ENCODE assay signal across 15 cellular contexts in genomic region chr12:23197266-23197665, GRCh38.
DNase-seq lines count a peak whose midpoint lies in the region; ATAC-seq and TF ChIP-seq lines count a peak whose summit lies in the region.
"Had no signal": no experiment of that assay in that cellular context is flagged by ENCODE, and none has a peak within 500 bp of the region (broad histone marks: within the 10 kb centered on the region; RNA-seq: fewer than 3 reads in every experiment).

No MANE protein-coding gene starts in this region.

- DNase-seq in H4 (ENCODE audit: low spot score) = peak; percentile 7
- DNase-seq in chondrocyte (ENCODE audit: low spot score) = no peak
- DNase-seq in fibroblast of the aortic adventitia (ENCODE audit: low read depth) = peak; percentile 54
- no peak for DNase-seq in tibial artery
- no peak for DNase-seq in SK-N-SH
- DNase-seq in right cardiac atrium = no peak
- DNase-seq: CD4-positive, CD25-positive, alpha-beta regulatory T cell; DMS53; KBM-7; MG63; NCI-H1092 treated with DMSO at 0.1 percent for 48 hours; NCI-H187; NCI-H446; NCI-H748 treated with DMSO at 0.1 percent for 48 hours had no signal

- TF ChIP-seq EP300 in SK-N-SH (IDR thresholded peaks at IDR 0.05; ENCODE audit: borderline replicate concordance in 1 of 2, low read depth in 1 of 2, low read length in 1 of 2) = no peak

- no peak overlapping the region for H3K4me2 ChIP-seq in SK-N-SH

- H3K4me1 Mint-ChIP-seq in chondrocyte (ENCODE audit: low read depth) = peaks cover 17% of the 10 kb centered on the region
- H3K4me1 Mint-ChIP-seq: CD4-positive, CD25-positive, alpha-beta regulatory T cell had no signal

- peaks cover 13% of the 10 kb centered on the region for H3K9me3 Mint-ChIP-seq in chondrocyte (ENCODE audit: low read depth)

- no peak overlapping the region for H3K4me3 ChIP-seq in fibroblast of the aortic adventitia (ENCODE audit: low read depth, low read length)
- peak overlapping the region; percentile 21 to 22 for H3K4me3 ChIP-seq in tibial artery
- no peak overlapping the region for H3K4me3 ChIP-seq in SK-N-SH (ENCODE audit: low read depth in 2 of 2, low read length in 1 of 2)
- H3K4me3 ChIP-seq in right cardiac atrium (ENCODE audit: low read length) = no peak overlapping the region
- H3K4me3 ChIP-seq: MG63 had no signal

- H3K27me3 ChIP-seq in tibial artery (no peaks in the 10 kb centered on the region), SK-N-SH (ENCODE audit: insufficient read depth) (no peaks in the 10 kb centered on the region), right cardiac atrium (ENCODE audit: control insufficient read depth, insufficient read depth) (no peaks in the 10 kb centered on the region)
- H3K27me3 ChIP-seq: MG63 had no signal

- H3K79me2 ChIP-seq in SK-N-SH (ENCODE audit: insufficient read depth) = no peaks in the 10 kb centered on the region

- no peaks in the 10 kb centered on the region for H3K36me3 Mint-ChIP-seq in chondrocyte (ENCODE audit: low read depth)
- H3K36me3 Mint-ChIP-seq: CD4-positive, CD25-positive, alpha-beta regulatory T cell had no signal

- H3K27ac Mint-ChIP-seq in chondrocyte (ENCODE audit: unreplicated experiment) = peak overlapping the region; percentile 52
- H3K27ac Mint-ChIP-seq: CD4-positive, CD25-positive, alpha-beta regulatory T cell had no signal

- intact Hi-C loops in tibial artery (cut with DNase I; ENCODE audit: low total_unique reads) (no loop called here), right cardiac atrium (cut with DNase I) (no loop called here)

- H3K4me1 ChIP-seq in tibial artery (peaks cover 0 to 25% (median 6%) of the 10 kb centered on the region in 4 donors), SK-N-SH (ENCODE audit: control insufficient read depth in 1 of 2, insufficient read depth in 2 of 2, low read depth in 1 of 2, low read length in 1 of 2) (no peaks in the 10 kb centered on the region; a peak in 1 of 4 replicates), right cardiac atrium (ENCODE audit: control insufficient read depth, insufficient read depth, low read length) (no peaks in the 10 kb centered on the region)

- H4K20me1 ChIP-seq in SK-N-SH (ENCODE audit: insufficient read depth) = no peaks in the 10 kb centered on the region

- no peak for TF ChIP-seq CTCF in chondrocyte (IDR thresholded peaks at IDR 0.05)
- TF ChIP-seq CTCF in fibroblast of the aortic adventitia (IDR thresholded peaks at IDR 0.05; ENCODE audit: insufficient read depth, low read length) = no peak
- no peak for TF ChIP-seq CTCF in tibial artery (IDR thresholded peaks at IDR 0.05)
- no peak for TF ChIP-seq CTCF in SK-N-SH (IDR thresholded peaks at IDR 0.05)

- peak overlapping the region; percentile 46 to 71 for H3K27ac ChIP-seq in tibial artery
- H3K27ac ChIP-seq in SK-N-SH (ENCODE audit: low read depth in 2 of 2, low read length in 1 of 2) = no peak overlapping the region
- H3K27ac ChIP-seq in right cardiac atrium (ENCODE audit: low read length) = no peak overlapping the region

- H3K4me3 Mint-ChIP-seq in chondrocyte (ENCODE audit: unreplicated experiment) = peak overlapping the region; percentile 36
- H3K4me3 Mint-ChIP-seq: CD4-positive, CD25-positive, alpha-beta regulatory T cell had no signal

- H3K36me3 ChIP-seq in tibial artery (no peaks in the 10 kb centered on the region), SK-N-SH (replicated peaks in 1 of 2; ENCODE audit: control insufficient read depth in 1 of 2, insufficient read depth in 2 of 2, low read length in 1 of 2) (no peaks in the 10 kb centered on the region)
- H3K36me3 ChIP-seq: MG63 had no signal

- TF ChIP-seq RAD21 in SK-N-SH (IDR thresholded peaks at IDR 0.05; ENCODE audit: low read length) = no peak

- H3K9me3 ChIP-seq in tibial artery = peaks cover 0 to 8% (median 0%) of the 10 kb centered on the region in 3 donors
- no peaks in the 10 kb centered on the region for H3K9me3 ChIP-seq in SK-N-SH
- no peaks in the 10 kb centered on the region for H3K9me3 ChIP-seq in right cardiac atrium (ENCODE audit: control insufficient read depth, low read length)
- H3K9me3 ChIP-seq: MG63 had no signal

- no peaks in the 10 kb centered on the region for H3K27me3 Mint-ChIP-seq in chondrocyte (ENCODE audit: low read depth)
- H3K27me3 Mint-ChIP-seq: CD4-positive, CD25-positive, alpha-beta regulatory T cell had no signal

- no peaks in the 10 kb centered on the region for H3F3A ChIP-seq in SK-N-SH (replicated peaks; ENCODE audit: insufficient read depth)

- POLR2A ChIA-PET in SK-N-SH (lab: Yijun Ruan, JAX) = no interaction called here

- ATAC-seq in right cardiac atrium (no peak), GM18511 (IDR thresholded peaks at IDR 0.05; ENCODE audit: unreplicated experiment) (no peak)

- CTCF ChIA-PET in SK-N-SH (lab: Yijun Ruan, JAX) = interaction anchor here (1.2 kb wide), 1 partner anchor 158 kb away, joined by 3 read pairs; no protein-coding TSS in a partner anchor

- H3K9me2 ChIP-seq in SK-N-SH = no peaks in the 10 kb centered on the region

- WGBS in SK-N-SH (ENCODE audit: low lambda C conversion rate) = 45% methylated on average over 4 of the region's 4 CpGs
- 69% methylated on average over 4 of the region's 4 CpGs for WGBS in right cardiac atrium

- H2AFZ ChIP-seq in SK-N-SH (ENCODE audit: low read depth) = no peak overlapping the region

- H3K9ac ChIP-seq in SK-N-SH = no peak overlapping the region

TF ChIP-seq in SK-N-SH, 30 proteins besides CTCF, POLR2A, EP300 and RAD21:
- TF ChIP-seq TCF12 (IDR thresholded peaks at IDR 0.05) = no peak
- TF ChIP-seq USF2 (IDR thresholded peaks at IDR 0.05; ENCODE audit: borderline replicate concordance, low read depth, low read length) = no peak
- no peak for TF ChIP-seq GATA2 (CRISPR knock-in tag; IDR thresholded peaks at IDR 0.05)
- TF ChIP-seq RFX5 (IDR thresholded peaks at IDR 0.05; ENCODE audit: low read length) = no peak
- TF ChIP-seq REST (IDR thresholded peaks at IDR 0.05; ENCODE audit: low read depth, low read length) = no peak
- no peak for TF ChIP-seq TAF1 (IDR thresholded peaks at IDR 0.05; ENCODE audit: borderline replicate concordance, low read depth, low read length)

Comparison
In these comparisons a context has a peak if more than half of its experiments do, and no peak if none do; other contexts are left out.
1. DNase-seq: peak in H4 (single experiment) and fibroblast of the aortic adventitia (single experiment); none in chondrocyte (single experiment), tibial artery (0 of 2), SK-N-SH (single experiment) and right cardiac atrium (0 of 3).
2. H3K4me3 ChIP-seq: peak in tibial artery (2 of 2); none in fibroblast of the aortic adventitia (single experiment), SK-N-SH (0 of 2) and right cardiac atrium (single experiment).
3. H3K27ac ChIP-seq: peak in tibial artery (2 of 2); none in SK-N-SH (0 of 2) and right cardiac atrium (single experiment).